Comparison of ENCODE assay signal across 15 cellular contexts in genomic region chr10:50585921-50586739, GRCh38. TPM values are rescaled to one million over a fixed set of nuclear protein-coding genes. Genes with fewer than 3 reads are reported as not detected.
DNase-seq lines count a peak whose midpoint lies in the region; ATAC-seq and TF ChIP-seq lines count a peak whose summit lies in the region.
"Had no signal": no experiment of that assay in that cellular context is flagged by ENCODE, and none has a peak within 500 bp of the region (broad histone marks: within the 10 kb centered on the region; RNA-seq: fewer than 3 reads in every experiment).

No MANE protein-coding gene starts in this region.

- H3K27ac ChIP-seq in ACC112 (ENCODE audit: low read depth, low read length), result peak overlapping the region; percentile 37; the same call in 1 of the 2 replicates

- no peak for TF ChIP-seq POLR2A in GM18505 (IDR thresholded peaks at IDR 0.05; ENCODE audit: borderline replicate concordance, extremely low read depth, insufficient read depth, insufficient read length)

- no peak overlapping the region for H3K4me3 ChIP-seq in ACC112 (ENCODE audit: low read depth, low read length)

- H3K27me3 ChIP-seq in ACC112 (ENCODE audit: insufficient read depth, low read length), result no peaks in the 10 kb centered on the region

- H2AFZ ChIP-seq in ACC112 (ENCODE audit: low read length, unreplicated experiment), result peak overlapping the region; percentile 41

- no peak for ATAC-seq in GM18505 (IDR thresholded peaks at IDR 0.05; ENCODE audit: unreplicated experiment)
- ATAC-seq: left colon had no signal

- peaks cover 11% of the 10 kb centered on the region for H3K4me1 ChIP-seq in ACC112 (ENCODE audit: control insufficient read depth, insufficient read depth, low read length, unreplicated experiment)

- H3K79me2 ChIP-seq in ACC112 (ENCODE audit: control insufficient read depth, insufficient read depth, low read length, unreplicated experiment), result peaks cover 3% of the 10 kb centered on the region

- peak; percentile 74 for DNase-seq in LHCN-M2 (ENCODE audit: low read depth)
- peak; percentile 76 for DNase-seq in amniotic epithelial cell (ENCODE audit: low read depth)
- peak; percentile 47 for DNase-seq in hepatic stellate cell (ENCODE audit: low spot score)
- no peak for DNase-seq in NCI-H510A (lab: John Stamatoyannopoulos, UW)
- no peak for DNase-seq in DMS79 (lab: John Stamatoyannopoulos, UW)
- DNase-seq in NCI-H1417 (lab: John Stamatoyannopoulos, UW), result no peak
- DNase-seq: activated CD8-positive, alpha-beta memory T cell treated with anti-CD3 and anti-CD28 coated beads, Interleukin-2, amount 50 U/mL, for 48 hours; C1 segment of cervical spinal cord; H9; left colon; stimulated activated CD4-positive, alpha-beta T cell treated with anti-CD3 and anti-CD28 coated beads, Interleukin-1b, Interleukin-23, amount 100 ng/mL, for 48 hours; stimulated activated naive CD4-positive, alpha-beta T cell treated with Interleukin-2 at 50 U/mL for 16 hours; T-helper 2 cell had no signal

- no peaks in the 10 kb centered on the region for H3K36me3 ChIP-seq in ACC112 (ENCODE audit: insufficient read depth, low read length)

RNA-seq across cellular contexts. Expression of gene SGMS1, which starts 37.6 kb away (rescaled TPM):
- 32.4 and 32.6 TPM in 2 replicates for total RNA-seq in LHCN-M2 (2014; rRNA removed)
- 8.7 TPM for polyA plus RNA-seq in LHCN-M2 (2012)

Comparison
In these comparisons a context has a peak if more than half of its experiments do, and no peak if none do; other contexts are left out.
1. DNase-seq: peak in LHCN-M2 (single experiment), amniotic epithelial cell (single experiment) and hepatic stellate cell (single experiment); none in NCI-H510A (single experiment), DMS79 (single experiment) and NCI-H1417 (0 of 3).